8 cellular contexts compared by ENCODE assay signal in genomic region chr1:92483442-92484170, GRCh38. TPM values are rescaled to one million over a fixed set of nuclear protein-coding genes. Genes with fewer than 3 reads are reported as not detected.
DNase-seq lines count a peak whose midpoint lies in the region; ATAC-seq lines count a peak whose summit lies in the region.

No MANE protein-coding gene starts in this region.

- intact Hi-C loops in Right ventricle myocardium superior (cut with DNase I) (no loop called here), cardiac septum (cut with DNase I) (no loop called here), left colon (cut with DNase I, micrococcal nuclease) (no loop called here), posterior vena cava (cut with DNase I) (no loop called here)

- no peak for ATAC-seq in Right ventricle myocardium superior (ENCODE audit: poor library complexity)
- ATAC-seq in left colon = peak; percentile 34
- no peak for ATAC-seq in HG03095 (IDR thresholded peaks at IDR 0.05; ENCODE audit: unreplicated experiment)

- peak; percentile 43 for DNase-seq in Right ventricle myocardium superior
- DNase-seq in cardiac septum (ENCODE audit: low spot score) = no peak
- DNase-seq in NOMO-1 treated with dmso at 0.1 percent for 144 hours (lab: John Stamatoyannopoulos, UW; ENCODE audit: unreplicated experiment) = peak; percentile 43
- peak; percentile 85 to 86 for DNase-seq in activated T-cell treated with anti-CD3 and anti-CD28 coated beads, Interleukin-2, amount 50 U/mL, for 48 hours
- DNase-seq in left colon = peak; percentile 47 to 58
- DNase-seq in stimulated activated CD8-positive, alpha-beta memory T cell treated with anti-CD3 and anti-CD28 coated beads, Interleukin-12 subunit alpha, Interleukin-12 subunit beta, amount 100 ng/mL, for 24 hours (ENCODE audit: extremely low read depth) = peak; percentile 55
- no peak for DNase-seq in posterior vena cava (ENCODE audit: low spot score)

RNA-seq across cellular contexts. Expression of gene GFI1, which starts 3.1 kb away (rescaled TPM):
- total RNA-seq in Right ventricle myocardium superior = 0.19 TPM
- 0.19 TPM for total RNA-seq in cardiac septum
- total RNA-seq in left colon = 1 to 10 TPM; 8.2 to 9.2 TPM
- 1 to 10 TPM in 1 of 2 donors, under 1 TPM in 1; 0.76 to 1.1 TPM for total RNA-seq in posterior vena cava

Comparison
In these comparisons a context has a peak if more than half of its experiments do, and no peak if none do; other contexts are left out.
1. DNase-seq: peak in Right ventricle myocardium superior (single experiment), NOMO-1 treated with dmso at 0.1 percent for 144 hours (single experiment), activated T-cell treated with anti-CD3 and anti-CD28 coated beads, Interleukin-2, amount 50 U/mL, for 48 hours (2 of 2), left colon (2 of 2) and stimulated activated CD8-positive, alpha-beta memory T cell treated with anti-CD3 and anti-CD28 coated beads, Interleukin-12 subunit alpha, Interleukin-12 subunit beta, amount 100 ng/mL, for 24 hours (single experiment); none in cardiac septum (single experiment) and posterior vena cava (single experiment).